12 cellular contexts compared by ENCODE assay signal in the genomic region with DNA sequence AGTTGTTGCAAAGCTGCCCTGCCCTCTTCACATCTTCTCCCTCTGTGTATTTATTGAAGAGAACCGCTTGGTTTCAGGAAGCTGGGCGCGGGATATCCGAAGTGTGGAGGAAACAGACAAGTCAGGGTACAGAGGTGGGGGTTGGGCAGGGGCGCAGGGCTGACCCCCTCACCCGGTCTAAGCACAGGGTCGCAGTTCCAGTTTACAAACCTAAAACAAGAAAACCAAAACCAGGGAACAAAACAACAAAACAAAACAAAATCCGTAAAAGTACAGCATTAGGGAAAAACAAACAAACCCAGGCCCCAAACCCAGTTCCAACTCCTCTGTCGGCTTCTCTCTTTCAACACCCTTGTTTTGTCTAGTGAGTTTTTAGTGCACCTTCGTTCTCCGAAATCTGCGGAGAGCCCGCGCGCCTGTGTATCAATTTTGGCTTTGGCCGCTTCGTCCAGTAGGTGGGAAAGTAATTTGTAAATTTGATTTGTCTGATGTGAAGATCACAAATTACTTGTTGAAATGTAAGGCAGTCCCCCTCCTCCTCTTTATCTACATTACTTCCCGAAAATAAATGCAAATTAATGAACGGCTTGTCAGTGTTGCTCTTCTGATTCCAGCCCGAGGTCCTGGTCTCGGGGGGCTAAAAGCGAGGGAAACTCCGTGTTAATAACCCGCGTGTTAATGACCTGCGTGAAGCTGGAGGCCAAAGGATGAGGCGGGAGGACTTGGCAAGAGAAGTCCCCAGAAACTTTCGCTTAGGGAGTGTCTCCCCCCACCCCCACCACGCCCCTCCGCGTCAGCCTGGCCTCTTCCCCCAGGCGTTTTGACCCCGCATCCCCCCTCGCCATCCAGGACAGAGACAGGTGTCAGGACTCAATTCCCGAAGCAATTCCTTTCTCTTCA. TPM values are rescaled to one million over a fixed set of nuclear protein-coding genes. Genes with fewer than 3 reads are reported as not detected.
DNase-seq lines count a peak whose midpoint lies in the region; ATAC-seq, FAIRE-seq and TF ChIP-seq lines count a peak whose summit lies in the region.
"Had no signal": no experiment of that assay in that cellular context is flagged by ENCODE, and none has a peak within 500 bp of the region (broad histone marks: within the 10 kb centered on the region; RNA-seq: fewer than 3 reads in every experiment).

No MANE protein-coding gene starts in this region.

- FAIRE-seq in H1 (lab: Jason Lieb, UNC): no peak

- no peak overlapping the region for H2AFZ ChIP-seq in IMR-90 (replicated peaks; ENCODE audit: low read length, poor library complexity)
- H2AFZ ChIP-seq in H1 (ENCODE audit: low read length): no peak overlapping the region
- no peak overlapping the region for H2AFZ ChIP-seq in parathyroid adenoma

- H2AK5ac ChIP-seq in IMR-90 (ENCODE audit: low read depth, low read length): no peak overlapping the region
- H2AK5ac ChIP-seq in H1 (ENCODE audit: low read depth, low read length): no peak overlapping the region

- H3K4me2 ChIP-seq in IMR-90 (ENCODE audit: low read depth, low read length) (no peak overlapping the region), H1 (ENCODE audit: insufficient read depth in 1 of 2, low read depth in 2 of 2, low read length in 2 of 2) (peak overlapping the region; percentile 84 to 86), parathyroid adenoma (ENCODE audit: low read length) (peak overlapping the region; percentile 51)

- H3K18ac ChIP-seq in IMR-90 (ENCODE audit: low read depth, low read length) (no peak overlapping the region), H1 (ENCODE audit: extremely low read depth, low read length) (no peak overlapping the region; the same call in none of the 2 replicates)

- peaks cover 10% of the 10 kb centered on the region; the same call in 1 of the 2 replicates for H4K20me1 ChIP-seq in IMR-90 (ENCODE audit: insufficient read depth, low read length)
- H4K20me1 ChIP-seq in H1 (replicated peaks in 1 of 2; ENCODE audit: control insufficient read depth in 1 of 2, insufficient read depth in 2 of 2, low read length in 2 of 2): peaks cover 6 to 18% of the 10 kb centered on the region in 2 experiments

- no peak overlapping the region for H2BK5ac ChIP-seq in IMR-90 (ENCODE audit: low read depth, low read length, poor library complexity, severe bottlenecking)
- H2BK5ac ChIP-seq in H1 (ENCODE audit: low read depth, low read length): no peak overlapping the region

- no peaks in the 10 kb centered on the region for H3K36me3 Mint-ChIP-seq in activated CD4-positive, alpha-beta T cell treated with anti-CD3 and anti-CD28 coated beads for 36 hours (ENCODE audit: low read depth)

- dilution Hi-C loops in IMR-90 (cut with HindIII; ENCODE audit: low sequenced_read_pairs, unreplicated experiment): no loop called here

- no peaks in the 10 kb centered on the region for H3K36me3 ChIP-seq in IMR-90 (ENCODE audit: control insufficient read depth, insufficient read depth, low read length)
- H3K36me3 ChIP-seq in H1 (ENCODE audit: control insufficient read depth in 2 of 4, insufficient read depth in 4 of 4, low read length in 3 of 4): peaks cover 0 to 11% (median 0%) of the 10 kb centered on the region in 4 experiments; a peak in 2 of 8 replicates
- H3K36me3 ChIP-seq in parathyroid adenoma (ENCODE audit: control insufficient read depth, insufficient read depth, low read length): no peaks in the 10 kb centered on the region

- in situ Hi-C loops in IMR-90 (cut with MboI; ENCODE audit: low sequenced_read_pairs): no loop called here
- in situ Hi-C loops in G401 (cut with HindIII; ENCODE audit: low sequenced_read_pairs): no loop called here

- H3K4me3 Mint-ChIP-seq in activated CD4-positive, alpha-beta T cell treated with anti-CD3 and anti-CD28 coated beads for 36 hours: peak overlapping the region; percentile 28

- no peak overlapping the region for H3K14ac ChIP-seq in IMR-90 (replicated peaks; ENCODE audit: low read depth, low read length)
- no peak overlapping the region for H3K14ac ChIP-seq in H1 (ENCODE audit: insufficient read length)

- no peak overlapping the region for H3K56ac ChIP-seq in IMR-90 (ENCODE audit: extremely low read depth, insufficient read depth, low read length)
- H3K56ac ChIP-seq in H1 (replicated peaks; ENCODE audit: insufficient read length, low read depth, low read length): no peak overlapping the region

- H3K79me2 ChIP-seq in H1 (ENCODE audit: control insufficient read depth in 1 of 2, insufficient read depth in 2 of 2, low read length in 2 of 2) (no peaks in the 10 kb centered on the region), parathyroid adenoma (no peaks in the 10 kb centered on the region)

- peaks cover 77% of the 10 kb centered on the region for H3K27me3 Mint-ChIP-seq in activated CD4-positive, alpha-beta T cell treated with anti-CD3 and anti-CD28 coated beads for 36 hours

- H4K91ac ChIP-seq in IMR-90 (ENCODE audit: insufficient read depth, low read depth, low read length) (no peak overlapping the region), H1 (replicated peaks; ENCODE audit: insufficient read length, low read length) (no peak overlapping the region)

- H2BK120ac ChIP-seq in IMR-90 (ENCODE audit: low read depth, low read length): no peak overlapping the region
- H2BK120ac ChIP-seq in H1 (replicated peaks; ENCODE audit: low read depth, low read length): no peak overlapping the region

- DNase-seq in activated CD4-positive, alpha-beta T cell treated with anti-CD3 and anti-CD28 coated beads for 36 hours: no peak
- DNase-seq in activated CD4-positive, alpha-beta T cell treated with anti-CD3 and anti-CD28 coated beads, Interleukin-2, amount 50 U/mL, for 48 hours: no peak
- DNase-seq in IMR-90 (no peak), H1 (ENCODE audit: low read depth in 1 of 2, low spot score in 2 of 2) (peak in 1 of 2 experiments; percentile 68), NCI-H526 (lab: John Stamatoyannopoulos, UW) (no peak), G401 (ENCODE audit: low spot score) (no peak), NCI-H2171 treated with DMSO at 0.1 percent for 48 hours (lab: John Stamatoyannopoulos, UW) (no peak)
- DNase-seq: NCI-H187 treated with DMSO at 0.1 percent for 48 hours; nucleus accumbens; stimulated activated CD4-positive, alpha-beta T cell treated with anti-CD3 and anti-CD28 coated beads, Interleukin-4, amount 100 ng/mL, for 1 hour had no signal

- H3K27ac ChIP-seq in IMR-90 (ENCODE audit: insufficient read depth, low read length) (no peak overlapping the region), H1 (ENCODE audit: low read depth, low read length) (no peak overlapping the region), parathyroid adenoma (no peak overlapping the region)

- H3K4me1 ChIP-seq in IMR-90 (ENCODE audit: control insufficient read depth, insufficient read depth, low read length) (peaks cover 2% of the 10 kb centered on the region; the same call in 1 of the 2 replicates), H1 (replicated peaks in 1 of 4; ENCODE audit: control insufficient read depth in 3 of 4, insufficient read depth in 4 of 4, low read length in 3 of 4) (peaks cover 9 to 52% (median 40%) of the 10 kb centered on the region in 4 experiments), parathyroid adenoma (no peaks in the 10 kb centered on the region)

- no TSS peak for BruUV-seq in IMR-90 (replicated peaks; lab: Mats Ljungman, UMichigan)

- H3K27ac Mint-ChIP-seq in activated CD4-positive, alpha-beta T cell treated with anti-CD3 and anti-CD28 coated beads for 36 hours: no peak overlapping the region

- intact Hi-C loops in activated CD4-positive, alpha-beta T cell treated with anti-CD3 and anti-CD28 coated beads for 36 hours (cut with DNase I, micrococcal nuclease): loop anchor here (1.0 to 10.0 kb wide), 4 partner anchors 8 to 377 kb away; no protein-coding TSS in a partner anchor
- intact Hi-C loops in IMR-90 (cut with micrococcal nuclease): no loop called here

- H2BK20ac ChIP-seq in IMR-90 (ENCODE audit: low read depth, low read length) (no peak overlapping the region), H1 (ENCODE audit: low read length) (0 out of 2 replicates have a peak overlapping the region, but pooled peaks have one; percentile 32)

- H3K9me1 ChIP-seq in IMR-90 (ENCODE audit: insufficient read depth, low read length): peaks cover 3% of the 10 kb centered on the region; the same call in 1 of the 2 replicates

- TF ChIP-seq RAD21 in IMR-90 (IDR thresholded peaks at IDR 0.05; ENCODE audit: low read length) (no peak), H1 (IDR thresholded peaks at IDR 0.05 in 1 of 2, conservative IDR thresholded peaks at IDR 0.05 in 1 of 2; ENCODE audit: low read depth in 2 of 2, low read length in 2 of 2) (no peak)

- no CpG with 5 or more reads among the region's 35 CpGs for WGBS in IMR-90 (ENCODE audit: extremely low coverage in 2 of 2, insufficient read length in 1 of 2), 2 experiments
- WGBS in H1 (ENCODE audit: extremely low coverage in 1 of 2, insufficient coverage in 1 of 2, insufficient read length in 1 of 2, insufficient replicate concordance in 2 of 2, low coverage in 1 of 2, low lambda C conversion rate in 2 of 2, missing lambda C conversion rate in 1 of 2), 2 experiments: 4% methylated on average over 33 of the region's 35 CpGs; no CpG with 5 or more reads in 1 of the 2 experiments

- no peak overlapping the region for H3K23ac ChIP-seq in IMR-90 (ENCODE audit: low read depth, low read length)
- no peak overlapping the region for H3K23ac ChIP-seq in H1 (ENCODE audit: insufficient read length)

- H2AK9ac ChIP-seq in IMR-90 (replicated peaks; ENCODE audit: low read depth, low read length, poor library complexity): peak overlapping the region; percentile 52

- no peak overlapping the region for H2BK15ac ChIP-seq in IMR-90 (ENCODE audit: low read depth, low read length)
- H2BK15ac ChIP-seq in H1 (ENCODE audit: low read length): no peak overlapping the region

- H3K4ac ChIP-seq in IMR-90 (ENCODE audit: low read depth, low read length) (no peak overlapping the region), H1 (replicated peaks; ENCODE audit: insufficient read length, low read depth, low read length) (no peak overlapping the region)

- CTCF ChIA-PET in activated CD4-positive, alpha-beta T cell treated with anti-CD3 and anti-CD28 coated beads for 36 hours (lab: Charles Lee): no interaction called here
- CTCF ChIA-PET in IMR-90 (lab: Yijun Ruan, JAX) (no interaction called here), H1 (lab: Charles Lee; ENCODE audit: partially characterized antibody) (interaction anchor here (0.6 to 6.5 kb wide), 6 partner anchors 11 to 600 kb away, joined by 3 to 50 read pairs (median 4); no protein-coding TSS in a partner anchor)

- H3K27me3 ChIP-seq in IMR-90 (ENCODE audit: control insufficient read depth, insufficient read depth, low read length): peaks cover 82% of the 10 kb centered on the region
- peaks cover 66 to 98% (median 86%) of the 10 kb centered on the region in 4 experiments for H3K27me3 ChIP-seq in H1 (replicated peaks in 1 of 4; ENCODE audit: control insufficient read depth in 3 of 4, extremely low read depth in 1 of 4, insufficient read depth in 3 of 4, low read length in 3 of 4)
- peaks cover 24% of the 10 kb centered on the region for H3K27me3 ChIP-seq in parathyroid adenoma (ENCODE audit: control insufficient read depth, insufficient read depth, low read length)

- H3K9me3 ChIP-seq in IMR-90 (ENCODE audit: control insufficient read depth, insufficient read depth, low read length) (peaks cover 27% of the 10 kb centered on the region; the same call in 1 of the 2 replicates), H1 (ENCODE audit: insufficient read depth in 2 of 2, low read depth in 1 of 2, low read length in 1 of 2) (no peaks in the 10 kb centered on the region), parathyroid adenoma (ENCODE audit: control insufficient read depth, low read length) (no peaks in the 10 kb centered on the region)

- no peak overlapping the region for H4K8ac ChIP-seq in IMR-90 (ENCODE audit: low read depth in 2 of 2, low read length in 2 of 2)
- H4K8ac ChIP-seq in H1 (ENCODE audit: extremely low read depth, insufficient read depth, low read length): no peak overlapping the region

- H2BK12ac ChIP-seq in H1 (ENCODE audit: low read depth, low read length): 0 out of 2 replicates have a peak overlapping the region, but pooled peaks have one; percentile 52

- H3K79me1 ChIP-seq in IMR-90 (ENCODE audit: low read depth in 1 of 2, low read length in 2 of 2) (no peaks in the 10 kb centered on the region), H1 (ENCODE audit: low read depth, low read length) (no peaks in the 10 kb centered on the region)

- ATAC-seq in activated CD4-positive, alpha-beta T cell treated with anti-CD3 and anti-CD28 coated beads for 36 hours: no peak
- ATAC-seq in IMR-90 (ENCODE audit: low read depth): no peak

- TF ChIP-seq CTCF in IMR-90 (conservative IDR thresholded peaks at IDR 0.05; ENCODE audit: low read depth, low read length) (no peak), H1 (IDR thresholded peaks at IDR 0.05; ENCODE audit: control extremely low read depth in 1 of 3, insufficient read depth in 1 of 3, low read depth in 1 of 3, low read length in 3 of 3) (no peak), parathyroid adenoma (IDR thresholded peaks at IDR 0.05) (no peak)

- H3K9ac ChIP-seq in IMR-90 (ENCODE audit: low read depth, low read length): no peak overlapping the region
- no peak overlapping the region for H3K9ac ChIP-seq in H1 (replicated peaks in 1 of 4; ENCODE audit: extremely low read depth in 1 of 4, low read depth in 3 of 4, low read length in 3 of 4)
- H3K9ac ChIP-seq in parathyroid adenoma: no peak overlapping the region

- no peak overlapping the region for H3K4me3 ChIP-seq in IMR-90 (ENCODE audit: insufficient read depth, low read depth, low read length)
- H3K4me3 ChIP-seq in H1 (ENCODE audit: extremely low read depth in 1 of 4, insufficient read depth in 2 of 4, low read depth in 3 of 4, low read length in 4 of 4): peak overlapping the region in 3 of 4 experiments; percentile 16 to 56 (median 20); a peak in 5 of 8 replicates
- H3K4me3 ChIP-seq in parathyroid adenoma (ENCODE audit: low read depth, low read length): no peak overlapping the region

- TF ChIP-seq POLR2A in IMR-90 (IDR thresholded peaks at IDR 0.05; ENCODE audit: low read depth, low read length): no peak
- no peak for TF ChIP-seq POLR2A in H1 (IDR thresholded peaks at IDR 0.05; ENCODE audit: control extremely low read depth in 1 of 2, low read depth in 2 of 2, low read length in 2 of 2)

- H3K4me1 Mint-ChIP-seq in activated CD4-positive, alpha-beta T cell treated with anti-CD3 and anti-CD28 coated beads for 36 hours: peaks cover 62% of the 10 kb centered on the region

- TF ChIP-seq EP300 in H1 (IDR thresholded peaks at IDR 0.05; ENCODE audit: borderline replicate concordance in 1 of 2, low read depth in 2 of 2, low read length in 2 of 2): no peak

- POLR2A ChIA-PET in activated CD4-positive, alpha-beta T cell treated with anti-CD3 and anti-CD28 coated beads for 36 hours (lab: Charles Lee): no interaction called here
- POLR2A ChIA-PET in IMR-90 (lab: Charles Lee; ENCODE audit: unreplicated experiment) (no interaction called here), H1 (lab: Charles Lee; ENCODE audit: partially characterized antibody) (interaction anchor here (0.6 to 4.9 kb wide), 5 partner anchors 10 to 470 kb away, joined by 3 to 32 read pairs (median 5); a partner anchor contains a TSS)

- H3K23me2 ChIP-seq in H1 (ENCODE audit: low read depth, low read length): peaks cover 14% of the 10 kb centered on the region

- H3K9me3 Mint-ChIP-seq in activated CD4-positive, alpha-beta T cell treated with anti-CD3 and anti-CD28 coated beads for 36 hours (ENCODE audit: low read depth): no peaks in the 10 kb centered on the region

- H4K5ac ChIP-seq in IMR-90 (ENCODE audit: low read depth, low read length) (no peak overlapping the region), H1 (ENCODE audit: insufficient read length, low read depth, low read length) (no peak overlapping the region)

RNA-seq across cellular contexts. Expression of a gene that starts 6.9 kb away (rescaled TPM):
- total RNA-seq in activated CD4-positive, alpha-beta T cell treated with anti-CD3 and anti-CD28 coated beads for 36 hours: not detected
- total RNA-seq in IMR-90 (2012; rRNA removed): not detected in 2 replicates
- 0.03 TPM in 1 of 2 replicates, not detected in the other for polyA plus RNA-seq in IMR-90 (2012; rRNA removed)
- polyA plus RNA-seq in IMR-90 (2012; cell fraction: cytosol; rRNA removed): 0.02 TPM in 1 of 2 replicates, not detected in the other
- polyA plus RNA-seq in IMR-90 (2012; cell fraction: nucleus; rRNA removed; ENCODE audit: low replicate concordance): 0.18 and 0.48 TPM in 2 replicates
- total RNA-seq in H1 (2021; fragmentation: NEBNext Ultra II Directional; extraction: Animal tissue kit (Norgen Biotek cat#: 25700)): 3.3 and 3.8 TPM in 2 replicates
- polyA plus RNA-seq in H1 (2011; rRNA removed): 0.24 and 0.53 TPM in 2 replicates
- polyA plus RNA-seq in H1 (2011; cell fraction: cytosol; rRNA removed): 0.17 TPM
- polyA plus RNA-seq in H1 (2011; cell fraction: nucleus; rRNA removed): 1.0 TPM
- polyA plus RNA-seq in H1 (2012, experiment 1 of 2): 1.3 to 1.7 TPM (median 1.5 TPM) in 4 replicates
- 0.98 TPM for polyA plus RNA-seq in H1 (2012, experiment 2 of 2)
- polyA plus RNA-seq in H1 (2013, experiment 1 of 2): 2.7 TPM
- 3.1 TPM for polyA plus RNA-seq in H1 (2013, experiment 2 of 2)
- polyA minus RNA-seq in H1 (2011; rRNA and poly(A)+ RNA removed): 0.37 and 0.57 TPM in 2 replicates
- 0.59 TPM for polyA minus RNA-seq in H1 (2011; cell fraction: cytosol; rRNA and poly(A)+ RNA removed)
- 3.6 TPM for polyA minus RNA-seq in H1 (2011; cell fraction: nucleus; rRNA and poly(A)+ RNA removed)
- total RNA-seq in G401 (2014; rRNA removed; shearing (Covaris generic)): 0.68 and 0.81 TPM in 2 replicates
- total RNA-seq: cerebellum had no signal

Comparison
In these comparisons a context has a peak if more than half of its experiments do, and no peak if none do; other contexts are left out.
1. H3K4me3 ChIP-seq: peak in H1 (3 of 4); none in IMR-90 (single experiment) and parathyroid adenoma (single experiment).